Comparison of ENCODE assay signal across 25 cellular contexts in the genomic region with DNA sequence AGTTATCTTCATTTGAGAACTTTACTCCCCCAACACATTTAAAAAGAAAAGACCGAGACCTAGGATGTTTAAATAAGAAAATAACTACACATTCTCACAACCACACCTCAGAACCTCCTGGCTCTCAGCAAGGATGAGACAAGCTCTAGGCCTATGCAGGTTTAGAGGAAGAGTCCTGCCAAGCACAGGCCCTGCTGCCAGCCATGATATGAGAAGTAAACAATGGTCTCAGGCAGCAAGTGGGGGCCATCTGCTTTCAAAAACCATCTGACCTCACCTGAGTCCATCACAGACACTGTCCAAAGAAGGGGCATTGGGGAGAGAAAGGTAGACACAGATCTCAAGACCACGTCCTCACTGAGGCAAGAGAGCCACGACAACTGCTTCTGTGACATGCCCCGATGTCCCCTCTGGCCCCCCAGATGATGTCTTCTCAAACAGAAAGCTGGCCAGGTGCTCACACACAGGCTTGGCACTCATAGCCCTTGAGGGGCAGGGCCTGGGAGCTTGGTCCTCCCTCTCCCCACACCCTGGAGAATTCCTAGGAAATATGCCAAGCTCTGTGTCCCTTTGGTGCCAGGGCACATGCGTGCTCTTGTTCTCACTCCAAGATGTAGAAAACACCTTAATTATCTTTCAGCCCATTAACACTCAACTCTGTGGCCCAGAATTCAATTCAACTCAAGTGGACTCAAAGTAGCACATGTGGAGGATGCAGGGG.
"Had no signal": no experiment of that assay in that cellular context is flagged by ENCODE, and none has a peak within 500 bp of the region (broad histone marks: within the 10 kb centered on the region; RNA-seq: fewer than 3 reads in every experiment).

No MANE protein-coding gene starts in this region.

- H3K27me3 ChIP-seq: right lobe of liver, stomach, suprapubic skin, tibial nerve, vagina had no signal

- H3K36me3 ChIP-seq: right lobe of liver, stomach, suprapubic skin, tibial nerve, vagina, WERI-Rb-1 had no signal

- H3K36me3 Mint-ChIP-seq: activated naive CD4-positive, alpha-beta T cell treated with anti-CD3 and anti-CD28 coated beads, Interleukin-2, amount 50 U/mL, for 24 hours; brain; immature natural killer cell; memory B cell; stimulated activated effector memory CD8-positive, alpha-beta T cell treated with anti-CD3 and anti-CD28 coated beads, Interleukin-12 subunit alpha, Interleukin-12 subunit beta, amount 100 ng/mL, for 72 hours had no signal

- ATAC-seq: effector memory CD8-positive, alpha-beta T cell; esophagus mucosa; mucosa of descending colon; right lobe of liver; stimulated activated effector memory CD8-positive, alpha-beta T cell treated with anti-CD3 and anti-CD28 coated beads, Interleukin-12 subunit alpha, Interleukin-12 subunit beta, amount 100 ng/mL, for 72 hours had no signal

- H3K9me3 ChIP-seq: mucosa of descending colon, right lobe of liver, stomach, suprapubic skin, tibial nerve, vagina had no signal

- DNase-seq: activated CD4-positive, alpha-beta T cell treated with anti-CD3 and anti-CD28 coated beads for 1 hour; activated CD4-positive, alpha-beta T cell treated with anti-CD3 and anti-CD28 coated beads, Interleukin-2, amount 50 U/mL, for 1 hour; activated gamma-delta T cell treated with Interleukin-2 at 50 U/mL for 16 hours; activated T-cell treated with anti-CD3 and anti-CD28 coated beads, Interleukin-2, amount 50 U/mL, for 1 hour; aorta; effector memory CD8-positive, alpha-beta T cell; foreskin melanocyte; immature natural killer cell; mucosa of descending colon; nephron progenitor cell; nucleus accumbens; right lobe of liver; stimulated activated CD4-positive, alpha-beta T cell treated with anti-CD3 and anti-CD28 coated beads, Interleukin-1b, Interleukin-23, amount 100 ng/mL, for 48 hours; stomach; WERI-Rb-1 had no signal

- H3K27me3 Mint-ChIP-seq: activated naive CD4-positive, alpha-beta T cell treated with anti-CD3 and anti-CD28 coated beads, Interleukin-2, amount 50 U/mL, for 24 hours; effector memory CD8-positive, alpha-beta T cell; memory B cell had no signal

- H3K27ac Mint-ChIP-seq: activated naive CD4-positive, alpha-beta T cell treated with anti-CD3 and anti-CD28 coated beads, Interleukin-2, amount 50 U/mL, for 24 hours; effector memory CD8-positive, alpha-beta T cell; immature natural killer cell; memory B cell; nephron progenitor cell; stimulated activated effector memory CD8-positive, alpha-beta T cell treated with anti-CD3 and anti-CD28 coated beads, Interleukin-12 subunit alpha, Interleukin-12 subunit beta, amount 100 ng/mL, for 72 hours; T-helper 2 cell treated with Interferon-gamma antibody and Interleukin-4, amounts not matched to agents 5 μg/mL and 100 μg/mL, for 36 hours had no signal

- H3K9me3 Mint-ChIP-seq: activated naive CD4-positive, alpha-beta T cell treated with anti-CD3 and anti-CD28 coated beads, Interleukin-2, amount 50 U/mL, for 24 hours; brain; effector memory CD8-positive, alpha-beta T cell; memory B cell; nephron progenitor cell; stimulated activated effector memory CD8-positive, alpha-beta T cell treated with anti-CD3 and anti-CD28 coated beads, Interleukin-12 subunit alpha, Interleukin-12 subunit beta, amount 100 ng/mL, for 72 hours; T-helper 2 cell treated with Interferon-gamma antibody and Interleukin-4, amounts not matched to agents 5 μg/mL and 100 μg/mL, for 36 hours had no signal

- H3K4me3 Mint-ChIP-seq: activated naive CD4-positive, alpha-beta T cell treated with anti-CD3 and anti-CD28 coated beads, Interleukin-2, amount 50 U/mL, for 24 hours; brain; effector memory CD8-positive, alpha-beta T cell; immature natural killer cell; memory B cell; nephron progenitor cell; stimulated activated effector memory CD8-positive, alpha-beta T cell treated with anti-CD3 and anti-CD28 coated beads, Interleukin-12 subunit alpha, Interleukin-12 subunit beta, amount 100 ng/mL, for 72 hours; T-helper 2 cell treated with Interferon-gamma antibody and Interleukin-4, amounts not matched to agents 5 μg/mL and 100 μg/mL, for 36 hours had no signal

- H3K4me3 ChIP-seq: mucosa of descending colon, right lobe of liver, skin epidermis, stomach, suprapubic skin, tibial nerve, vagina had no signal

- H3K4me1 Mint-ChIP-seq: activated naive CD4-positive, alpha-beta T cell treated with anti-CD3 and anti-CD28 coated beads, Interleukin-2, amount 50 U/mL, for 24 hours had no signal

- H3K4me1 ChIP-seq: stomach, tibial nerve had no signal

- H3K27ac ChIP-seq: right lobe of liver, skin epidermis, stomach, suprapubic skin, tibial nerve, vagina, WERI-Rb-1 had no signal
